8 cellular contexts compared by ENCODE assay signal in the genomic region with DNA sequence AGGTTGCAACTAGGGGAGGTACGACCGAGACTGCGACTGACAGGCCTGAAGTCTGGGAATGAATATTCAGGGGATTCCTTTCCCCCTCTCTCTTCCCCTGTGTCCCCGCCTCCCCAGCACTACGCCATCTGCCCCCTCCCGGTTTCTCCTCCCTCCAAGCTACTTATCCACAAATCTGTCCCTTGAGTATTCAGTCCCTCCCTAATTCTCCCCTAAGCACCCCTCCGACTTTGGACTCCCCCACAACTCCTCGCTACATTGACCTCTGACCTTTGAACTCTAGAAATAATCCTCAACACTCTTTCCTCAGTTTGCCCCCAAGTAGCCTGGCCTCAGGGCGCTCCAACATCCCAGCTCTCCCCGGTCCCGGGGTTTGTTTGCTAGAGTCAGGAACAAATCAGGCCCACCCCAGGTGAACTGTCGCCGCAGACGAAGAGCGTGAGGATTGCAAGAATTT. TPM values are rescaled to one million over a fixed set of nuclear protein-coding genes. Genes with fewer than 3 reads are reported as not detected.
A peak's percentile ranks its signal among the peaks of the same experiment; 100 is the strongest.
DNase-seq lines count a peak whose midpoint lies in the region; ATAC-seq and TF ChIP-seq lines count a peak whose summit lies in the region.

No MANE protein-coding gene starts in this region.

- H3K4me1 Mint-ChIP-seq in CD4-positive, alpha-beta memory T cell: peaks cover 31 to 68% (median 51%) of the 10 kb centered on the region in 4 donors
- peaks cover 17 to 44% of the 10 kb centered on the region in 2 donors for H3K4me1 Mint-ChIP-seq in effector memory CD8-positive, alpha-beta T cell (ENCODE audit: low read depth in 2 of 2)

- peak overlapping the region; percentile 89 for H4K8ac ChIP-seq in mesenchymal stem cell (ENCODE audit: low read length)

- peak overlapping the region; percentile 73 for H3K27ac ChIP-seq in CD4-positive, alpha-beta memory T cell (ENCODE audit: low read depth, low read length)
- H3K27ac ChIP-seq in HCT116 (ENCODE audit: low read depth, low read length): peak overlapping the region; percentile 50
- peak overlapping the region; percentile 79 to 84 (median 82) for H3K27ac ChIP-seq in Peyer's patch
- H3K27ac ChIP-seq in mesenchymal stem cell (ENCODE audit: low read length, poor library complexity, severe bottlenecking): peak overlapping the region; percentile 63
- H3K27ac ChIP-seq in tibial artery: peak overlapping the region; percentile 92 to 96

- H3K27ac Mint-ChIP-seq in CD4-positive, alpha-beta memory T cell: peak overlapping the region; percentile 93 to 99 (median 98)
- peak overlapping the region; percentile 93 to 96 for H3K27ac Mint-ChIP-seq in effector memory CD8-positive, alpha-beta T cell

- H3K4me2 ChIP-seq in HCT116 (ENCODE audit: low read length) (peak overlapping the region; percentile 85), mesenchymal stem cell (ENCODE audit: low read length, poor library complexity, severe bottlenecking) (peak overlapping the region; percentile 90)

- H3K36me3 ChIP-seq in CD4-positive, alpha-beta memory T cell (ENCODE audit: insufficient read depth, low read length): peaks cover 20% of the 10 kb centered on the region
- H3K36me3 ChIP-seq in HCT116 (ENCODE audit: control insufficient read depth in 1 of 2, insufficient read depth in 2 of 2, low read length in 2 of 2) (peaks cover 7 to 12% of the 10 kb centered on the region in 2 experiments; a peak in 3 of 4 replicates), Peyer's patch (peaks cover 0 to 36% (median 0%) of the 10 kb centered on the region in 3 donors), mesenchymal stem cell (ENCODE audit: control insufficient read depth in 1 of 2, insufficient read depth in 2 of 2, low read depth in 1 of 2, low read length in 2 of 2) (peaks cover 27 to 45% of the 10 kb centered on the region in 2 experiments), tibial artery (peaks cover 14 to 53% (median 36%) of the 10 kb centered on the region in 3 donors)

- peaks cover 13% of the 10 kb centered on the region for H3K79me1 ChIP-seq in mesenchymal stem cell (replicated peaks; ENCODE audit: low read length, poor library complexity, severe bottlenecking)

- peaks cover 2% of the 10 kb centered on the region in 2 donors for H3K27me3 Mint-ChIP-seq in CD4-positive, alpha-beta memory T cell
- no peaks in the 10 kb centered on the region for H3K27me3 Mint-ChIP-seq in effector memory CD8-positive, alpha-beta T cell

- RAD21 ChIA-PET in HCT116 (lab: Charles Lee; ENCODE audit: low non-redundant PET in 1 of 2, low total read pairs in 2 of 2, uncharacterized antibody in 2 of 2, unreplicated experiment in 2 of 2): no interaction called here

- H3K9me2 ChIP-seq in HCT116 (ENCODE audit: insufficient read depth): no peaks in the 10 kb centered on the region

- no peaks in the 10 kb centered on the region for H3K27me3 ChIP-seq in CD4-positive, alpha-beta memory T cell (ENCODE audit: insufficient read depth, low read length)
- H3K27me3 ChIP-seq in HCT116 (ENCODE audit: insufficient read depth, low read length): no peaks in the 10 kb centered on the region
- no peaks in the 10 kb centered on the region for H3K27me3 ChIP-seq in Peyer's patch
- no peaks in the 10 kb centered on the region for H3K27me3 ChIP-seq in mesenchymal stem cell (ENCODE audit: control insufficient read depth in 1 of 2, insufficient read depth in 1 of 2, low read length in 2 of 2)
- no peaks in the 10 kb centered on the region for H3K27me3 ChIP-seq in tibial artery

- no peaks in the 10 kb centered on the region for H4K20me1 ChIP-seq in HCT116 (ENCODE audit: insufficient read depth)

- H2BK12ac ChIP-seq in mesenchymal stem cell (ENCODE audit: low read length in 2 of 2): no peak overlapping the region

- H3K4ac ChIP-seq in mesenchymal stem cell (ENCODE audit: low read depth in 1 of 2, low read length in 2 of 2): peak overlapping the region in 1 of 2 experiments; percentile 85

- no peak overlapping the region for H2BK5ac ChIP-seq in mesenchymal stem cell (ENCODE audit: low read depth, low read length, poor library complexity, severe bottlenecking)

- peaks cover 34 to 56% of the 10 kb centered on the region in 2 donors for H3K36me3 Mint-ChIP-seq in CD4-positive, alpha-beta memory T cell
- H3K36me3 Mint-ChIP-seq in effector memory CD8-positive, alpha-beta T cell (ENCODE audit: insufficient read depth): peaks cover 46% of the 10 kb centered on the region

- no peak overlapping the region for H3K23ac ChIP-seq in mesenchymal stem cell (ENCODE audit: low read length in 2 of 2)

- peak overlapping the region; percentile 84 for H3K9ac ChIP-seq in HCT116 (ENCODE audit: low read length)
- H3K9ac ChIP-seq in mesenchymal stem cell (ENCODE audit: low read length): peak overlapping the region; percentile 92

- no peak overlapping the region for H3K14ac ChIP-seq in mesenchymal stem cell (ENCODE audit: low read length in 2 of 2)

- TSS peak; percentile 67 for BruUV-seq in HCT116 (replicated peaks; lab: Mats Ljungman, UMichigan)

- DNase-seq in CD4-positive, alpha-beta memory T cell: no peak
- no peak for DNase-seq in HCT116 (ENCODE audit: low read depth, low spot score)
- peak in 2 of 3 donors; percentile 59 to 61 for DNase-seq in Peyer's patch
- peak in 1 of 3 experiments; percentile 8 for DNase-seq in effector memory CD8-positive, alpha-beta T cell
- DNase-seq in mesenchymal stem cell: peak; percentile 59
- peak in 1 of 2 donors; percentile 78 for DNase-seq in tibial artery
- no peak for DNase-seq in foreskin melanocyte

- POLR2A ChIA-PET in CD4-positive, alpha-beta memory T cell (lab: Charles Lee; ENCODE audit: partially characterized antibody): interaction anchor here (0.6 to 6.9 kb wide), 11 partner anchors 8 to 159 kb away, joined by 3 to 79 read pairs (median 6); a partner anchor contains a TSS
- POLR2A ChIA-PET in HCT116 (lab: Charles Lee): no interaction called here

- no peak for TF ChIP-seq CTCF in HCT116 (IDR thresholded peaks at IDR 0.05 in 2 of 3, conservative IDR thresholded peaks at IDR 0.05 in 1 of 3; ENCODE audit: borderline replicate concordance in 1 of 3, insufficient read depth in 1 of 3, low read depth in 2 of 3, low read length in 2 of 3)
- no peak for TF ChIP-seq CTCF in Peyer's patch (IDR thresholded peaks at IDR 0.05)
- TF ChIP-seq CTCF in tibial artery (IDR thresholded peaks at IDR 0.05): no peak

- ATAC-seq in HCT116 (peak; percentile 37), HG03521 (IDR thresholded peaks at IDR 0.05; ENCODE audit: unreplicated experiment) (no peak)
- ATAC-seq in effector memory CD8-positive, alpha-beta T cell (replicated peaks): no peak

- peaks cover 24% of the 10 kb centered on the region; the same call in 1 of the 2 replicates for H3K79me2 ChIP-seq in HCT116 (ENCODE audit: insufficient read depth, low read length)

- no peak for TF ChIP-seq RAD21 in HCT116 (IDR thresholded peaks at IDR 0.05; ENCODE audit: low read depth)

- peak overlapping the region in 1 of 2 donors; percentile 49 for H3K4me3 ChIP-seq in CD4-positive, alpha-beta memory T cell (ENCODE audit: low read length in 2 of 2)
- H3K4me3 ChIP-seq in HCT116 (replicated peaks in 1 of 2; ENCODE audit: low read depth in 1 of 2, low read length in 2 of 2) (peak overlapping the region; percentile 83 to 88), Peyer's patch (peak overlapping the region; percentile 74 to 88 (median 77)), mesenchymal stem cell (ENCODE audit: insufficient read depth in 1 of 2, low read depth in 1 of 2, low read length in 2 of 2) (peak overlapping the region; percentile 59 to 84), tibial artery (peak overlapping the region; percentile 67 to 76)

- H4K91ac ChIP-seq in mesenchymal stem cell (ENCODE audit: low read length): peak overlapping the region; percentile 8

- H3K18ac ChIP-seq in mesenchymal stem cell (ENCODE audit: low read depth in 1 of 2, low read length in 2 of 2): peak overlapping the region; percentile 34 to 84

- CTCF ChIA-PET in CD4-positive, alpha-beta memory T cell (lab: Charles Lee; ENCODE audit: partially characterized antibody): interaction anchor here (1.2 kb wide), 2 partner anchors 9 to 66 kb away, joined by 6 to 10 read pairs; a partner anchor contains a TSS
- CTCF ChIA-PET in HCT116 (lab: Charles Lee): no interaction called here

- peak overlapping the region; percentile 94 to 100 (median 98) for H3K4me3 Mint-ChIP-seq in CD4-positive, alpha-beta memory T cell
- H3K4me3 Mint-ChIP-seq in effector memory CD8-positive, alpha-beta T cell: peak overlapping the region; percentile 90 to 91

- no peaks in the 10 kb centered on the region for H3K9me3 ChIP-seq in CD4-positive, alpha-beta memory T cell (ENCODE audit: control insufficient read depth in 1 of 2, low read length in 2 of 2)
- no peaks in the 10 kb centered on the region for H3K9me3 ChIP-seq in HCT116 (ENCODE audit: control insufficient read depth in 1 of 2, insufficient read depth in 1 of 2, low read depth in 1 of 2, low read length in 2 of 2)
- no peaks in the 10 kb centered on the region for H3K9me3 ChIP-seq in Peyer's patch
- no peaks in the 10 kb centered on the region for H3K9me3 ChIP-seq in mesenchymal stem cell (ENCODE audit: control insufficient read depth, low read length)
- no peaks in the 10 kb centered on the region for H3K9me3 ChIP-seq in tibial artery

- no peak overlapping the region for H2BK15ac ChIP-seq in mesenchymal stem cell (ENCODE audit: low read depth, poor library complexity, severe bottlenecking)

- H2AK5ac ChIP-seq in mesenchymal stem cell (ENCODE audit: low read length, severe bottlenecking): peak overlapping the region; percentile 61

- peaks cover 48% of the 10 kb centered on the region for H3K4me1 ChIP-seq in CD4-positive, alpha-beta memory T cell (ENCODE audit: insufficient read depth, low read length)
- H3K4me1 ChIP-seq in HCT116 (ENCODE audit: control insufficient read depth in 1 of 2, insufficient read depth in 2 of 2, low read length in 2 of 2): peaks cover 11 to 19% of the 10 kb centered on the region in 2 experiments
- H3K4me1 ChIP-seq in Peyer's patch: peaks cover 0 to 19% (median 8%) of the 10 kb centered on the region in 4 donors
- H3K4me1 ChIP-seq in mesenchymal stem cell (ENCODE audit: control insufficient read depth, insufficient read depth, low read depth, low read length): peaks cover 6% of the 10 kb centered on the region
- peaks cover 0 to 39% (median 17%) of the 10 kb centered on the region in 4 donors for H3K4me1 ChIP-seq in tibial artery

- peaks cover 0 to 5% (median 0%) of the 10 kb centered on the region in 8 donors for H3K9me3 Mint-ChIP-seq in CD4-positive, alpha-beta memory T cell
- no peaks in the 10 kb centered on the region for H3K9me3 Mint-ChIP-seq in effector memory CD8-positive, alpha-beta T cell

- WGBS in mesenchymal stem cell: 4% methylated on average over 15 of the region's 15 CpGs

- H2AFZ ChIP-seq in HCT116 (ENCODE audit: low read depth, low read length, poor library complexity, severe bottlenecking) (peak overlapping the region; percentile 43), mesenchymal stem cell (ENCODE audit: low read depth, low read length) (peak overlapping the region; percentile 75)

- TF ChIP-seq POLR2A in HCT116 (IDR thresholded peaks at IDR 0.05; ENCODE audit: borderline replicate concordance, extremely low read depth, insufficient read depth, insufficient read length): no peak
- TF ChIP-seq POLR2A in Peyer's patch (IDR thresholded peaks at IDR 0.05): no peak

- intact Hi-C loops in CD4-positive, alpha-beta memory T cell (cut with micrococcal nuclease): loop anchor here (1.0 kb wide), 1 partner anchor 8 kb away; no protein-coding TSS in a partner anchor
- intact Hi-C loops in HCT116 (cut with micrococcal nuclease) (no loop called here), tibial artery (cut with DNase I; ENCODE audit: low total_unique reads) (no loop called here)

- no peak overlapping the region for H2BK120ac ChIP-seq in mesenchymal stem cell (ENCODE audit: low read depth, low read length)

RNA-seq across cellular contexts. Expression of a gene that starts 0.4 kb away (rescaled TPM):
- 1 to 10 TPM; 1.0 to 1.3 TPM for total RNA-seq in CD4-positive, alpha-beta memory T cell
- polyA plus RNA-seq in CD4-positive, alpha-beta memory T cell: under 1 TPM in 1 of 2 donors, not detected in 1; 0.59 TPM
- 5.0 TPM for total RNA-seq in HCT116 (2021; ENCODE audit: unreplicated experiment)
- 3.4 and 4.9 TPM in 2 replicates for polyA plus RNA-seq in HCT116 (2012)
- 10 to 100 TPM in 2 of 4 donors, 1 to 10 TPM in 2; 6.0 to 11.7 (median 10.2) TPM for total RNA-seq in Peyer's patch
- polyA plus RNA-seq in mesenchymal stem cell (2013, experiment 1 of 2): 5.9 TPM
- polyA plus RNA-seq in mesenchymal stem cell (2013, experiment 2 of 2): 5.2 TPM

RNA-seq across cellular contexts. Expression of a gene that starts 0.6 kb away (rescaled TPM):
- total RNA-seq in CD4-positive, alpha-beta memory T cell: 10 to 100 TPM; 57.4 to 61.4 TPM
- polyA plus RNA-seq in CD4-positive, alpha-beta memory T cell: 10 to 100 TPM; 76.5 to 80.9 TPM
- total RNA-seq in HCT116 (2021; ENCODE audit: unreplicated experiment) (34.1 TPM), Peyer's patch (10 to 100 TPM; 16.1 to 48.9 (median 36.9) TPM)
- 28.2 and 40.0 TPM in 2 replicates for polyA plus RNA-seq in HCT116 (2012)
- polyA plus RNA-seq in mesenchymal stem cell (2013, experiment 1 of 2): 51.1 TPM
- polyA plus RNA-seq in mesenchymal stem cell (2013, experiment 2 of 2): 52.4 TPM

RNA-seq across cellular contexts. Expression of a gene that starts 8.9 kb away (rescaled TPM):
- total RNA-seq in CD4-positive, alpha-beta memory T cell: 10 to 100 TPM; 45.9 to 49.7 TPM
- 10 to 100 TPM; 10.8 to 42.3 TPM for polyA plus RNA-seq in CD4-positive, alpha-beta memory T cell
- total RNA-seq in HCT116 (2021; ENCODE audit: unreplicated experiment): not detected
- polyA plus RNA-seq in HCT116 (2012): 0.20 TPM in 1 of 2 replicates, not detected in the other
- 1 to 10 TPM in 2 of 4 donors, not detected in 2; 4.0 to 6.6 TPM for total RNA-seq in Peyer's patch
- not detected for polyA plus RNA-seq in mesenchymal stem cell (2013, experiment 1 of 2)
- not detected for polyA plus RNA-seq in mesenchymal stem cell (2013, experiment 2 of 2)

RNA-seq across cellular contexts. Expression of a gene that starts 10.5 kb away (rescaled TPM):
- total RNA-seq in CD4-positive, alpha-beta memory T cell: 1 to 10 TPM; 6.4 TPM
- not detected for polyA plus RNA-seq in CD4-positive, alpha-beta memory T cell
- total RNA-seq in HCT116 (2021; ENCODE audit: unreplicated experiment) (1.8 TPM), Peyer's patch (10 to 100 TPM in 1 of 4 donors, not detected in 3; 10.7 TPM)
- polyA plus RNA-seq in HCT116 (2012): 0.51 and 1.3 TPM in 2 replicates
- 0.06 TPM for polyA plus RNA-seq in mesenchymal stem cell (2013, experiment 1 of 2)
- polyA plus RNA-seq in mesenchymal stem cell (2013, experiment 2 of 2): 0.14 TPM

RNA-seq across cellular contexts. Expression of a gene that starts 18.9 kb away (rescaled TPM):
- 1 to 10 TPM; 7.6 to 8.2 TPM for total RNA-seq in CD4-positive, alpha-beta memory T cell
- polyA plus RNA-seq in CD4-positive, alpha-beta memory T cell: 1 to 10 TPM in 1 of 2 donors, under 1 TPM in 1; 0.54 to 2.1 TPM
- total RNA-seq in HCT116 (2021; ENCODE audit: unreplicated experiment): 8.2 TPM
- polyA plus RNA-seq in HCT116 (2012): 4.8 and 6.5 TPM in 2 replicates
- total RNA-seq in Peyer's patch: 10 to 100 TPM in 3 of 4 donors, 1 to 10 TPM in 1; 2.5 to 24.6 (median 16.6) TPM
- polyA plus RNA-seq in mesenchymal stem cell (2013, experiment 1 of 2): 1.1 TPM
- 1.2 TPM for polyA plus RNA-seq in mesenchymal stem cell (2013, experiment 2 of 2)

Comparison
In these comparisons a context has a peak if more than half of its experiments do, and no peak if none do; other contexts are left out.
1. DNase-seq: peak in Peyer's patch (2 of 3) and mesenchymal stem cell (single experiment); none in CD4-positive, alpha-beta memory T cell (0 of 5), HCT116 (single experiment) and foreskin melanocyte (single experiment).
2. RNA of a gene that starts 8.9 kb away (total RNA-seq): 45.9 to 49.7 TPM in CD4-positive, alpha-beta memory T cell; 4.0 to 6.6 TPM in Peyer's patch and not detected in HCT116 (single experiment); every median in the first group is over 4 times any median in the second.
3. Peak in every context shown above with its lines, with median percentiles within 50 percentile points of each other: H3K27ac ChIP-seq.